Comparison of ENCODE assay signal across 19 cellular contexts in the genomic region with DNA sequence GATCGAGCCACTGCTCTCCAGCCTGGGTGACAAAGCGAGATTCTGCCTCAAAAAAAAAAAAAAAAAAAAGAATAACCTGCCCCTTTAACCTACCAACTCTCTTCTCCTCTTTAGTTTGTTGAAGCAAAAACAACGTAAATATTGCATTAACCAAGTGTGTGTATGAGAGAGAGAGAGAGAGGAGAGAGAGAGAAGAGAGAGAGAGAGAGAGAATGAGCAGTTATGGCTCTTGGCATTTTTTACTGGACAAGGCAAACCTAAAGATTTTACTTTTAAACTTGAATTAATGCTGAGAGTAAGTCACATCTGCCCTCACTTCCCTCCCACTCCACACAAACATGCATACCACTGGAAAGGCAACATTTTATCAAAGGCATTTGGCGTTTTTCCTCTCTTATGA. TPM values are rescaled to one million over a fixed set of nuclear protein-coding genes. Genes with fewer than 3 reads are reported as not detected.
DNase-seq lines count a peak whose midpoint lies in the region; ATAC-seq and TF ChIP-seq lines count a peak whose summit lies in the region.
"Had no signal": no experiment of that assay in that cellular context is flagged by ENCODE, and none has a peak within 500 bp of the region (broad histone marks: within the 10 kb centered on the region; RNA-seq: fewer than 3 reads in every experiment).

No MANE protein-coding gene starts in this region.

- peak overlapping the region; percentile 92 to 96 for H3K4me3 Mint-ChIP-seq in activated T-cell treated with anti-CD3 and anti-CD28 coated beads, Interleukin-2, amount 50 U/mL, for 72 hours
- peak overlapping the region; percentile 93 for H3K4me3 Mint-ChIP-seq in activated CD8-positive, alpha-beta T cell treated with anti-CD3 and anti-CD28 coated beads for 36 hours
- peak overlapping the region; percentile 99 to 100 for H3K4me3 Mint-ChIP-seq in stimulated activated naive CD8-positive, alpha-beta T cell treated with anti-CD3 and anti-CD28 coated beads, Interleukin-15, amount 100 ng/mL, for 72 hours
- H3K4me3 Mint-ChIP-seq: stimulated activated naive B cell treated with anti-CD40 and anti-IgM and Interleukin-4, amounts not matched to agents 10 μg/mL and 1 μg/mL and 100 μg/mL, for 72 hours had no signal

- no peaks in the 10 kb centered on the region for H3K36me3 ChIP-seq in gastrocnemius medialis
- H3K36me3 ChIP-seq: pancreas, SJSA1 had no signal

- no peak for ATAC-seq in activated T-cell treated with anti-CD3 and anti-CD28 coated beads, Interleukin-2, amount 50 U/mL, for 72 hours (replicated peaks in 1 of 2)
- ATAC-seq in activated CD8-positive, alpha-beta T cell treated with anti-CD3 and anti-CD28 coated beads for 36 hours = no peak
- ATAC-seq in stimulated activated naive CD8-positive, alpha-beta T cell treated with anti-CD3 and anti-CD28 coated beads, Interleukin-15, amount 100 ng/mL, for 72 hours = no peak
- no peak for ATAC-seq in gastrocnemius medialis
- ATAC-seq: pancreas; stimulated activated naive B cell treated with anti-CD40 and anti-IgM and Interleukin-4, amounts not matched to agents 10 μg/mL and 1 μg/mL and 100 μg/mL, for 72 hours had no signal

- peaks cover 3 to 5% of the 10 kb centered on the region in 2 donors for H3K36me3 Mint-ChIP-seq in activated T-cell treated with anti-CD3 and anti-CD28 coated beads, Interleukin-2, amount 50 U/mL, for 72 hours (ENCODE audit: insufficient read depth in 2 of 2)
- peaks cover 8% of the 10 kb centered on the region for H3K36me3 Mint-ChIP-seq in activated CD8-positive, alpha-beta T cell treated with anti-CD3 and anti-CD28 coated beads for 36 hours (ENCODE audit: low read depth)
- H3K36me3 Mint-ChIP-seq: stimulated activated naive B cell treated with anti-CD40 and anti-IgM and Interleukin-4, amounts not matched to agents 10 μg/mL and 1 μg/mL and 100 μg/mL, for 72 hours had no signal

- no peak for TF ChIP-seq POLR2A in gastrocnemius medialis (IDR thresholded peaks at IDR 0.05)

- H3K4me3 ChIP-seq in gastrocnemius medialis = no peak overlapping the region
- H3K4me3 ChIP-seq: pancreas, SJSA1 had no signal

- H3K9me3 ChIP-seq in gastrocnemius medialis = no peaks in the 10 kb centered on the region
- H3K9me3 ChIP-seq: pancreas, SJSA1 had no signal

- CTCF ChIA-PET in activated CD8-positive, alpha-beta T cell treated with anti-CD3 and anti-CD28 coated beads for 36 hours (lab: Charles Lee) = interaction anchor here (0.7 to 3.6 kb wide), 7 partner anchors 12 to 73 kb away, joined by 4 to 18 read pairs (median 8); no protein-coding TSS in a partner anchor

- peaks cover 83% of the 10 kb centered on the region for H3K4me1 Mint-ChIP-seq in activated T-cell treated with anti-CD3 and anti-CD28 coated beads, Interleukin-2, amount 50 U/mL, for 72 hours (ENCODE audit: low read depth)
- peaks cover 72% of the 10 kb centered on the region for H3K4me1 Mint-ChIP-seq in activated CD8-positive, alpha-beta T cell treated with anti-CD3 and anti-CD28 coated beads for 36 hours (ENCODE audit: low read depth)
- peaks cover 82% of the 10 kb centered on the region for H3K4me1 Mint-ChIP-seq in stimulated activated naive CD8-positive, alpha-beta T cell treated with anti-CD3 and anti-CD28 coated beads, Interleukin-15, amount 100 ng/mL, for 72 hours

- H3K9me3 Mint-ChIP-seq in activated T-cell treated with anti-CD3 and anti-CD28 coated beads, Interleukin-2, amount 50 U/mL, for 72 hours = no peaks in the 10 kb centered on the region
- no peaks in the 10 kb centered on the region for H3K9me3 Mint-ChIP-seq in activated CD8-positive, alpha-beta T cell treated with anti-CD3 and anti-CD28 coated beads for 36 hours
- no peaks in the 10 kb centered on the region for H3K9me3 Mint-ChIP-seq in stimulated activated naive CD8-positive, alpha-beta T cell treated with anti-CD3 and anti-CD28 coated beads, Interleukin-15, amount 100 ng/mL, for 72 hours
- H3K9me3 Mint-ChIP-seq: stimulated activated naive B cell treated with anti-CD40 and anti-IgM and Interleukin-4, amounts not matched to agents 10 μg/mL and 1 μg/mL and 100 μg/mL, for 72 hours had no signal

- H3K27me3 ChIP-seq in gastrocnemius medialis = no peaks in the 10 kb centered on the region
- H3K27me3 ChIP-seq: pancreas, SJSA1 had no signal

- intact Hi-C loops in activated CD8-positive, alpha-beta T cell treated with anti-CD3 and anti-CD28 coated beads for 36 hours (cut with micrococcal nuclease) = loop anchor here (5.0 kb wide), 1 partner anchor 68 kb away; no protein-coding TSS in a partner anchor
- intact Hi-C loops in gastrocnemius medialis (cut with DNase I; ENCODE audit: low total_unique reads) = loop anchor here (5.0 to 10.0 kb wide), 3 partner anchors 255 to 347 kb away; a partner anchor contains a TSS

- TF ChIP-seq CTCF in activated CD8-positive, alpha-beta T cell treated with anti-CD3 and anti-CD28 coated beads for 36 hours (IDR thresholded peaks at IDR 0.05) = no peak
- no peak for TF ChIP-seq CTCF in gastrocnemius medialis (IDR thresholded peaks at IDR 0.05 in 4 of 5, conservative IDR thresholded peaks at IDR 0.05 in 1 of 5)

- H3K4me1 ChIP-seq in gastrocnemius medialis = peaks cover 20 to 27% of the 10 kb centered on the region in 2 donors

- no peaks in the 10 kb centered on the region for H3K27me3 Mint-ChIP-seq in activated T-cell treated with anti-CD3 and anti-CD28 coated beads, Interleukin-2, amount 50 U/mL, for 72 hours (ENCODE audit: low read depth)
- H3K27me3 Mint-ChIP-seq in activated CD8-positive, alpha-beta T cell treated with anti-CD3 and anti-CD28 coated beads for 36 hours = no peaks in the 10 kb centered on the region
- H3K27me3 Mint-ChIP-seq in stimulated activated naive CD8-positive, alpha-beta T cell treated with anti-CD3 and anti-CD28 coated beads, Interleukin-15, amount 100 ng/mL, for 72 hours = no peaks in the 10 kb centered on the region

- no peak for DNase-seq in activated T-cell treated with anti-CD3 and anti-CD28 coated beads, Interleukin-2, amount 50 U/mL, for 72 hours
- no peak for DNase-seq in activated T-cell treated with anti-CD3 and anti-CD28 coated beads for 4 hours
- no peak for DNase-seq in activated CD8-positive, alpha-beta T cell treated with anti-CD3 and anti-CD28 coated beads for 36 hours
- DNase-seq in hepatic stellate cell (ENCODE audit: low spot score) = peak; percentile 10
- DNase-seq in stimulated activated naive CD8-positive, alpha-beta T cell treated with anti-CD3 and anti-CD28 coated beads, Interleukin-15, amount 100 ng/mL, for 72 hours = no peak
- no peak for DNase-seq in HT-29 (ENCODE audit: low spot score)
- no peak for DNase-seq in mucosa of gallbladder (ENCODE audit: low spot score)
- no peak for DNase-seq in gastrocnemius medialis
- DNase-seq: anterior cingulate cortex; HCEC 1CT; mesendoderm; NCI-H2081 treated with DMSO at 0.1 percent for 48 hours; NCI-H526 treated with DMSO at 0.1 percent for 48 hours; OCI-M1; pancreas; stimulated activated naive B cell treated with anti-CD40 and anti-IgM and Interleukin-4, amounts not matched to agents 10 μg/mL and 1 μg/mL and 100 μg/mL, for 72 hours had no signal

- in situ Hi-C loops in gastrocnemius medialis (cut with MboI; ENCODE audit: low sequenced_read_pairs in 4 of 4) = loop anchor here in 3 of 4 donors (10.0 to 25.0 kb wide), 2 partner anchors 95 to 97 kb away; a partner anchor contains a TSS

- POLR2A ChIA-PET in activated CD8-positive, alpha-beta T cell treated with anti-CD3 and anti-CD28 coated beads for 36 hours (lab: Charles Lee) = interaction anchor here (0.7 to 8.5 kb wide), 9 partner anchors 8 to 311 kb away, joined by 3 to 80 read pairs (median 5); a partner anchor contains a TSS

- peak overlapping the region; percentile 87 for H3K27ac Mint-ChIP-seq in activated T-cell treated with anti-CD3 and anti-CD28 coated beads, Interleukin-2, amount 50 U/mL, for 72 hours
- H3K27ac Mint-ChIP-seq in activated CD8-positive, alpha-beta T cell treated with anti-CD3 and anti-CD28 coated beads for 36 hours = peak overlapping the region; percentile 73
- H3K27ac Mint-ChIP-seq in stimulated activated naive CD8-positive, alpha-beta T cell treated with anti-CD3 and anti-CD28 coated beads, Interleukin-15, amount 100 ng/mL, for 72 hours = peak overlapping the region in 1 of 2 donors; percentile 9
- H3K27ac Mint-ChIP-seq: stimulated activated naive B cell treated with anti-CD40 and anti-IgM and Interleukin-4, amounts not matched to agents 10 μg/mL and 1 μg/mL and 100 μg/mL, for 72 hours had no signal

- H3K27ac ChIP-seq in gastrocnemius medialis = no peak overlapping the region
- H3K27ac ChIP-seq: pancreas, SJSA1 had no signal

RNA-seq across cellular contexts. Expression of a gene that starts 3.0 kb away (rescaled TPM):
- 10 to 100 TPM; 53.8 to 70.3 TPM for total RNA-seq in activated T-cell treated with anti-CD3 and anti-CD28 coated beads, Interleukin-2, amount 50 U/mL, for 72 hours
- 10 to 100 TPM; 29.1 to 32.7 TPM for total RNA-seq in activated CD8-positive, alpha-beta T cell treated with anti-CD3 and anti-CD28 coated beads for 36 hours
- 2.0 and 3.8 TPM in 2 replicates for total RNA-seq in HT-29 (2014; rRNA removed; shearing (Covaris generic))
- total RNA-seq in mucosa of gallbladder (18.3 TPM), gastrocnemius medialis (10 to 100 TPM; 25.3 to 79.3 (median 37.4) TPM)

RNA-seq across cellular contexts. Expression of a gene that starts 45.6 kb away (rescaled TPM):
- not detected for total RNA-seq in activated T-cell treated with anti-CD3 and anti-CD28 coated beads, Interleukin-2, amount 50 U/mL, for 72 hours
- not detected for total RNA-seq in activated CD8-positive, alpha-beta T cell treated with anti-CD3 and anti-CD28 coated beads for 36 hours
- not detected in 2 replicates for total RNA-seq in HT-29 (2014; rRNA removed; shearing (Covaris generic))
- total RNA-seq in mucosa of gallbladder = not detected
- not detected for total RNA-seq in gastrocnemius medialis
- total RNA-seq: endothelial cell of umbilical vein, glomerular endothelial cell, pancreas, SJSA1 had no signal
